Comparison of ENCODE assay signal across 7 cellular contexts in the genomic region with DNA sequence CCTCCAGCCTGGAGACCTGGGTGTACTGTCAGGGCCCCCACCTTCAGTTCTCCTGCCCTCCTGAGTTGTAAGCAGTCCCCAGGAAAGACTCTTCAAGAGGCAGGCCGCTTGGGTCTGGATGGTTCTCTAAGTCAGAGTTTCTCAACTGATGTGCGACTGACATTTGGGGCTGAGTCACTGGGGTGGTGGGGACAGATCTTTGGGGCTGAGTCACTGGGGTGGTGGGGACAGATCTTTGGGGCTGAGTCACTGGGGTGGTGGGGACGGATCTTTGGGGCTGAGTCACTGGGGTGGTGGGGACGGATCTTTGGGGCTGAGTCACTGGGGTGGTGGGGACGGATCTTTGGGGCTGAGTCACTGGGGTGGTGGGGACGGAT. TPM values are rescaled to one million over a fixed set of nuclear protein-coding genes. Genes with fewer than 3 reads are reported as not detected.
DNase-seq lines count a peak whose midpoint lies in the region; ATAC-seq, FAIRE-seq and TF ChIP-seq lines count a peak whose summit lies in the region.
"Not testable (repeated sequence)": the region's sequence is repeated elsewhere in the genome, so short reads cannot be mapped to it uniquely, and the experiment has no call there.

No MANE protein-coding gene starts in this region.

- not testable (repeated sequence) for H2AFZ ChIP-seq in K562 (ENCODE audit: low read depth, low read length)

- peak; percentile 45; the same call in 1 of the 3 replicates for ATAC-seq in K562

- CTCF ChIA-PET in K562 (lab: Yijun Ruan, JAX; ENCODE audit: low intra/inter-chr PET ratio), result not testable (repeated sequence)

- not testable (repeated sequence) for H4K20me1 ChIP-seq in K562 (replicated peaks; ENCODE audit: control insufficient read depth, insufficient read depth, low read length)

- not testable (repeated sequence) for TF ChIP-seq CTCF in K562 (IDR thresholded peaks at IDR 0.05 in 2 of 3, conservative IDR thresholded peaks at IDR 0.05 in 1 of 3; ENCODE audit: insufficient read depth in 2 of 3, low read depth in 1 of 3, low read length in 3 of 3)

- intact Hi-C loops in K562 (cut with micrococcal nuclease), result not testable (repeated sequence)

- peak; percentile 60 for FAIRE-seq in K562 (lab: Jason Lieb, UNC)

- H3K27ac ChIP-seq in SJSA1 (peak overlapping the region; percentile 68), K562 (ENCODE audit: extremely low read depth, low read depth, low read length) (peak overlapping the region; percentile 78; the same call in 2 of the 3 replicates)

- not testable (repeated sequence) for TF ChIP-seq RAD21 in K562 (CRISPR knock-in tag; conservative IDR thresholded peaks at IDR 0.05 in 1 of 2, IDR thresholded peaks at IDR 0.05 in 1 of 2)

- BruUV-seq in K562 (replicated peaks; lab: Mats Ljungman, UMichigan), result not testable (repeated sequence)

- POLR2A ChIA-PET in K562 (lab: Yijun Ruan, JAX), result interaction anchor here (0.8 kb wide), 1 partner anchor 13 kb away, joined by 6 read pairs; no protein-coding TSS in a partner anchor

- in situ Hi-C loops in K562 (cut with MboI), result not testable (repeated sequence)

- H3K79me2 ChIP-seq in K562 (ENCODE audit: control insufficient read depth, insufficient read depth, low read length), result not testable (repeated sequence)

- not testable (repeated sequence) for H3K9me3 ChIP-seq in SJSA1 (replicated peaks); K562 (replicated peaks; ENCODE audit: control insufficient read depth, insufficient read depth, low read depth, low read length)

- not testable (repeated sequence) for H3K9me1 ChIP-seq in K562 (ENCODE audit: control insufficient read depth, insufficient read depth, low read length)

- H3K4me1 ChIP-seq in SJSA1 (replicated peaks) (peaks cover 34% of the 10 kb centered on the region), K562 (replicated peaks in 1 of 2; ENCODE audit: control insufficient read depth in 2 of 2, insufficient read depth in 2 of 2, low read length in 2 of 2) (peaks cover 10 to 19% of the 10 kb centered on the region in 2 experiments)

- H3K9ac ChIP-seq in K562 (ENCODE audit: insufficient read depth in 1 of 2, low read depth in 2 of 2, low read length in 2 of 2), result peak overlapping the region in 1 of 2 experiments; percentile 46; a peak in 1 of 4 replicates

- DNase-seq in ELR (ENCODE audit: low read depth) (peak; percentile 76), M059J (ENCODE audit: low read depth) (peak; percentile 89), SJSA1 (ENCODE audit: low read depth in 1 of 2, low spot score in 2 of 2) (peak in 1 of 2 experiments; percentile 63), activated T-cell treated with anti-CD3 and anti-CD28 coated beads for 48 hours (ENCODE audit: low read depth) (peak; percentile 37), K562 (ENCODE audit: extremely low read depth in 1 of 4, low spot score in 3 of 4) (peak; percentile 17 to 60 (median 22)), kidney tubule cell (ENCODE audit: low spot score) (peak; percentile 69)
- DNase-seq in stimulated activated CD4-positive, alpha-beta T cell treated with anti-CD3 and anti-CD28 coated beads, Interleukin-1b, Interleukin-23, amount 100 ng/mL, for 48 hours, result peak; percentile 64

- H3K27me3 ChIP-seq in SJSA1 (replicated peaks), result not testable (repeated sequence)
- H3K27me3 ChIP-seq in K562 (ENCODE audit: control insufficient read depth in 2 of 2, insufficient read depth in 2 of 2, low read length in 2 of 2), result peaks cover 3 to 12% of the 10 kb centered on the region in 2 experiments; a peak in 2 of 5 replicates

- not testable (repeated sequence) for H3K36me3 ChIP-seq in SJSA1; K562 (ENCODE audit: control insufficient read depth, insufficient read depth, low read length)

- H3K4me3 ChIP-seq in SJSA1, K562: not testable (repeated sequence)

- TF ChIP-seq EP300 in K562 (IDR thresholded peaks at IDR 0.05; ENCODE audit: low read length), result not testable (repeated sequence)

- TF ChIP-seq POLR2A in K562 (conservative IDR thresholded peaks at IDR 0.05), result not testable (repeated sequence)

- WGBS in K562 (ENCODE audit: insufficient coverage, low coverage, missing lambda C conversion rate), result no CpG with 5 or more reads among the region's 6 CpGs

- peak overlapping the region; percentile 17; the same call in 1 of the 2 replicates for H3K4me2 ChIP-seq in K562 (ENCODE audit: insufficient read depth, low read length)

TF ChIP-seq in K562, 482 proteins besides CTCF, POLR2A, EP300 and RAD21:
- peak; percentile 59; the same call in 1 of the 2 replicates for TF ChIP-seq ZBTB7A (IDR thresholded peaks at IDR 0.05; ENCODE audit: borderline replicate concordance, control insufficient read depth, low read depth, low read length)
- TF ChIP-seq, protein P1, sequence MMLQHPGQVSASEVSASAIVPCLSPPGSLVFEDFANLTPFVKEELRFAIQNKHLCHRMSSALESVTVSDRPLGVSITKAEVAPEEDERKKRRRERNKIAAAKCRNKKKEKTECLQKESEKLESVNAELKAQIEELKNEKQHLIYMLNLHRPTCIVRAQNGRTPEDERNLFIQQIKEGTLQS (IDR thresholded peaks at IDR 0.05), result peak; percentile 68
- TF ChIP-seq, protein P1 (CRISPR knock-in tag; conservative IDR thresholded peaks at IDR 0.05), result not testable (repeated sequence)
- TF ChIP-seq NFE2 (IDR thresholded peaks at IDR 0.05; ENCODE audit: low read depth), result peak; percentile 50
- TF ChIP-seq MEIS2 (IDR thresholded peaks at IDR 0.05; ENCODE audit: partially characterized antibody), result peak; percentile 2
- peak; percentile 99; the same call in 1 of the 2 replicates for TF ChIP-seq FOSL1 (tag; conservative IDR thresholded peaks at IDR 0.05)
- peak; percentile 46 for TF ChIP-seq FOS (IDR thresholded peaks at IDR 0.05; ENCODE audit: extremely low read depth, insufficient read length)
- TF ChIP-seq VEZF1 (CRISPR knock-in tag; IDR thresholded peaks at IDR 0.05), result peak; percentile 29; the same call in 1 of the 2 replicates
- TF ChIP-seq JUND (IDR thresholded peaks at IDR 0.05; ENCODE audit: borderline replicate concordance, low read depth, low read length), result peak; percentile 84
- peak; percentile 69; the same call in 1 of the 3 replicates for TF ChIP-seq JUND (tag; IDR thresholded peaks at IDR 0.05; ENCODE audit: borderline replicate concordance, low read depth, low read length)
- TF ChIP-seq MAFK (IDR thresholded peaks at IDR 0.05; ENCODE audit: low read length), result peak; percentile 8; the same call in 1 of the 2 replicates
- peak; percentile 34 for TF ChIP-seq NEUROD1 (IDR thresholded peaks at IDR 0.05; ENCODE audit: borderline replicate concordance, low read depth, low read length, partially characterized antibody)
- TF ChIP-seq JUN (IDR thresholded peaks at IDR 0.05; ENCODE audit: borderline replicate concordance, low read depth, low read length), result peak; percentile 88
- TF ChIP-seq JUN (CRISPR knock-in tag; IDR thresholded peaks at IDR 0.05; ENCODE audit: borderline replicate concordance), result not testable (repeated sequence)

RNA-seq across cellular contexts. Expression of gene APCDD1L, which starts 26.8 kb away (rescaled TPM):
- total RNA-seq in M059J (2014; rRNA removed; shearing (Covaris generic)), result 14.2 and 24.2 TPM in 2 replicates
- total RNA-seq in SJSA1 (2014; rRNA removed; shearing (Covaris generic)), result 0.24 TPM in 1 of 2 replicates, not detected in the other
- not detected in 2 replicates for total RNA-seq in K562 (2011; cell fraction: chromatin; rRNA removed; ENCODE audit: low replicate concordance)
- 0.33 TPM in 1 of 2 replicates, not detected in the other for total RNA-seq in K562 (2011; cell fraction: nucleolus; rRNA removed)
- total RNA-seq in K562 (2011; cell fraction: nucleoplasm; rRNA removed), result not detected in 2 replicates
- total RNA-seq in K562 (2014; rRNA removed) (not detected in 2 replicates), K562 (2014; rRNA removed; fragmentation: Illumina TruSeq; extraction: Trizol) (not detected in 2 replicates), K562 (2015; rRNA removed; fragmentation: Illumina TruSeq; extraction: Trizol) (not detected in 2 replicates), K562 (2021) (not detected in 2 replicates)
- polyA plus RNA-seq in K562 (2011; rRNA removed) (not detected in 2 replicates), K562 (2014; fragmentation: Illumina TruSeq; extraction: Trizol) (not detected in 2 replicates), K562 (2014; fragmentation: Nextera tagmentation; extraction: Ambion mirVana) (not detected), K562 (2014; rRNA removed) (not detected in 2 replicates)
- polyA plus RNA-seq in K562 (2011; cell fraction: cytosol; rRNA removed), result not detected in 2 replicates
- not detected in 2 replicates for polyA plus RNA-seq in K562 (2011; cell fraction: nucleus; rRNA removed)
- 0.03 TPM in 1 of 2 replicates, not detected in the other for polyA plus RNA-seq in K562 (2012)
- not detected in 2 replicates for polyA minus RNA-seq in K562 (2011; rRNA and poly(A)+ RNA removed)
- not detected in 2 replicates for polyA minus RNA-seq in K562 (2011; cell fraction: cytosol; rRNA and poly(A)+ RNA removed)
- not detected in 2 replicates for polyA minus RNA-seq in K562 (2011; cell fraction: nucleus; rRNA and poly(A)+ RNA removed)

Comparison
In these comparisons a context has a peak if more than half of its experiments do, and no peak if none do; other contexts are left out.
1. RNA of gene APCDD1L, which starts 26.8 kb away (total RNA-seq): 14.2 to 24.2 TPM in M059J; 0.24 TPM in SJSA1 and 0.33 TPM in K562; every median in the first group is over 10 times any median in the second.